Comparison of ENCODE assay signal across 22 cellular contexts in the genomic region with DNA sequence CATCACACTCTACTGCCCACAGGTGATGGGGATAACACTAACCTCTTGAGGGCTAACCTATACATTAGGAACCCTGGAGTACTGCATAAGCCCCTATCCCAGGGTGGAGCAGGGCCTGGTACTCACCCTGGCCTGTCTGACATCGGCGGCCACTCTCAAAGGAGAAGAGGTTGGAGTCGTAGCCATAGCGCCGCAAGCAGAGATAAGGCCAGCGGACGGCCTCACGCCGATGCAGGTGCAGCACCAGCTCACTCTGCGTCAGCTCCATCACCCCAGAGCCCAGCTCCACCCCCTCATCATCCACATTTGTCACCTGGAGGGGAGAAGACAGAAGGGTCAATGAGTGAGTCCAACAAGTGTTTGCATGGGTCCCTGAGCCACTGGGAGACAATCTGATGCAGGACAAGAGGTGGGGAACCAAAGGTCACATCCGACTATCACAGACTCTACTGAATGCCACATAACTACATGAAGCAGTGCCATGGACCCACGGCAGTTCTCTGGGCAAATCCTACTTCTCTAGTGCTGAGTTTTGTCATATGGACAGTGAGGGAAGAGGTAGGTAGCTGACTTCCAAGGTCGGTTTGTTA. TPM values are rescaled to one million over a fixed set of nuclear protein-coding genes. Genes with fewer than 3 reads are reported as not detected.
"Had no signal": no experiment of that assay in that cellular context is flagged by ENCODE, and none has a peak within 500 bp of the region (broad histone marks: within the 10 kb centered on the region; RNA-seq: fewer than 3 reads in every experiment).

No MANE protein-coding gene starts in this region.

- ATAC-seq: right cardiac atrium had no signal

- H3K4me3 Mint-ChIP-seq: memory B cell, natural killer cell had no signal

- H3K27me3 Mint-ChIP-seq: memory B cell had no signal

- H3K9me3 ChIP-seq: gastrocnemius medialis, ovary, psoas muscle, thoracic aorta, tibial nerve, upper lobe of right lung, uterus had no signal

- H3K36me3 ChIP-seq: ovary, uterus had no signal

- H3K27ac Mint-ChIP-seq: memory B cell, natural killer cell had no signal

- H3K4me3 ChIP-seq: dorsolateral prefrontal cortex, gastrocnemius medialis, lung, ovary, psoas muscle, skin epidermis, thoracic aorta, tibial nerve, upper lobe of right lung, uterus had no signal

- DNase-seq: cerebellar nuclear complex; dorsolateral prefrontal cortex; effector CD4-positive, alpha-beta T cell; gastrocnemius medialis; kidney; natural killer cell; ovary; psoas muscle; right cardiac atrium; upper lobe of right lung; uterus had no signal

- H3K9me3 Mint-ChIP-seq: memory B cell, natural killer cell had no signal

- H3K27me3 ChIP-seq: dorsolateral prefrontal cortex, gastrocnemius medialis, ovary, tibial nerve, upper lobe of right lung, uterus had no signal

- H3K27ac ChIP-seq: dorsolateral prefrontal cortex, epithelial cell of prostate, gastrocnemius medialis, ovary, psoas muscle, skin epidermis, thoracic aorta, tibial nerve, upper lobe of right lung, uterus had no signal

RNA-seq across cellular contexts. Expression of a gene that starts 5.2 kb away (rescaled TPM):
- total RNA-seq: natural killer cell had no signal

RNA-seq across cellular contexts. Expression of a gene that starts 28.2 kb away (rescaled TPM):
- total RNA-seq: esophagus mucosa, gastrocnemius medialis, glomerular endothelial cell, kidney, liver, natural killer cell, psoas muscle, renal cortical epithelial cell, tibial nerve had no signal
- polyA plus RNA-seq: neural cell had no signal
